ENCODE assay signal across 17 cellular contexts in the genomic region with DNA sequence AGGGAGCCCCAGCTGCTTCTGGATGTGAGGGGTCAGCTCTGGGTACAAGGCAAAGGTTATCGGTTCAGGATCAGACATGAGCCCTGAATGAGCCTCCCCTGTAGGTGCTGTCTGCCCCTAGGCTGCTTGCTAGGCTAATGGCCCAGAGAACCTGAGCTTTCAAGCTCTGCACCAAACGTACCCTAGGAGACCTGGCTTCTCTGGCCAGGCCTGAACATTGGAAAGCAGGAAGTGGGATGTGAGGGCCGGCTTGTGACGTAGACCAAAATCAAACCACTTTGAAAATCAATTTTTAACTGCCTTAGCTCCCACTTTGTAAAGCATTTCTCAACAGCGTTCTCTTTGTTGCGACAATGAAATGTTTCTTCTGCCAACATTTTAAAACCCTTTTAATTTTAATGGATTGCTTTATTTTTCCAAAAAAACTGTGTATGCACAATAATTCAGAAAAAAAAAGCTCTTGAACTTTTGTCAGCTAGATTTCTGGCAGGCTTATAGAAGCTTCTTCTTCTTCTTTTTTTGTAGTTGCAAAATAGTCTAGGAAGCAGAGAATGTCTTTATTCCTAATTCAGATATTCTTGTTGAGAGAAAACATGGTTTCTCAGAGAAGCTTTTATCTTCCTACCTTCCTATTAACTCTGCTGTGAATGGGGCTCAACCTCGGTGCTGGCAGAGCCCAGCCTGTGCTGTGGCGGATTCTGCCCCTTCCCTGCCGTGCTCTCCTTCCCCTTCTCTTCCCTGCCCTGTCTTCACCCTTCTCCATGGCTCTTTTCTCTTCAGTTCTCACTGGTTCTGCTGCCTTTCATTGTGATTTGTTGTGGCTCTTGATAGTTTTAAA.
DNase-seq lines count a peak whose midpoint lies in the region; ATAC-seq, FAIRE-seq and TF ChIP-seq lines count a peak whose summit lies in the region.
"Had no signal": no experiment of that assay in that cellular context is flagged by ENCODE, and none has a peak within 500 bp of the region (broad histone marks: within the 10 kb centered on the region; RNA-seq: fewer than 3 reads in every experiment).

No MANE protein-coding gene starts in this region.

- peaks cover 4% of the 10 kb centered on the region for H3K4me1 Mint-ChIP-seq in activated CD4-positive, alpha-beta T cell treated with anti-CD3 and anti-CD28 coated beads for 36 hours
- H3K4me1 Mint-ChIP-seq: activated CD4-positive, alpha-beta memory T cell treated with anti-CD3 and anti-CD28 coated beads, Interleukin-2, amount 10 ng/mL, durations not matched to agents 7 days and 5 days; activated naive CD4-positive, alpha-beta T cell treated with anti-CD3 and anti-CD28 coated beads, Interleukin-2, amount 10 ng/mL, durations not matched to agents 7 days and 5 days had no signal

- H3K4me1 ChIP-seq in colonic mucosa: no peaks in the 10 kb centered on the region
- no peaks in the 10 kb centered on the region for H3K4me1 ChIP-seq in mucosa of rectum (ENCODE audit: control insufficient read depth in 2 of 2, insufficient read depth in 2 of 2, low read length in 2 of 2)
- H3K4me1 ChIP-seq in testis: peaks cover 18% of the 10 kb centered on the region
- no peaks in the 10 kb centered on the region for H3K4me1 ChIP-seq in small intestine (ENCODE audit: control insufficient read depth in 2 of 2, insufficient read depth in 1 of 2, low read depth in 1 of 2, low read length in 1 of 2)

- H3K36me3 Mint-ChIP-seq in activated CD4-positive, alpha-beta T cell treated with anti-CD3 and anti-CD28 coated beads for 36 hours (ENCODE audit: low read depth): no peaks in the 10 kb centered on the region
- H3K36me3 Mint-ChIP-seq: activated naive CD4-positive, alpha-beta T cell treated with anti-CD3 and anti-CD28 coated beads, Interleukin-2, amount 10 ng/mL, durations not matched to agents 7 days and 5 days; natural killer cell treated with Interleukin-12 subunit alpha and Interleukin-12 subunit beta and Interleukin-15 and Interleukin-18, amount 100 ng/mL, for 72 hours had no signal

- peak; percentile 15 for DNase-seq in M059J (ENCODE audit: low read depth)
- DNase-seq in colonic mucosa: no peak
- DNase-seq in testis: no peak
- no peak for DNase-seq in GM13976 (ENCODE audit: low spot score)
- no peak for DNase-seq in activated CD4-positive, alpha-beta T cell treated with anti-CD3 and anti-CD28 coated beads for 36 hours
- DNase-seq in small intestine: no peak
- no peak for DNase-seq in KBM-7
- DNase-seq: activated CD4-positive, alpha-beta memory T cell treated with anti-CD3 and anti-CD28 coated beads, Interleukin-2, amount 10 ng/mL, durations not matched to agents 7 days and 5 days; activated naive CD4-positive, alpha-beta T cell treated with anti-CD3 and anti-CD28 coated beads, Interleukin-2, amount 10 ng/mL, durations not matched to agents 7 days and 5 days; kidney; NCI-H146; NCI-H524 treated with DMSO at 0.1 percent for 48 hours had no signal

- TF ChIP-seq CTCF in colonic mucosa (IDR thresholded peaks at IDR 0.05) (no peak), testis (IDR thresholded peaks at IDR 0.05) (no peak), GM13976 (IDR thresholded peaks at IDR 0.05; ENCODE audit: borderline replicate concordance, control extremely low read depth, extremely low read depth, insufficient read depth, missing control alignments) (no peak)

- H3K9me3 Mint-ChIP-seq in activated CD4-positive, alpha-beta T cell treated with anti-CD3 and anti-CD28 coated beads for 36 hours (ENCODE audit: low read depth): no peaks in the 10 kb centered on the region
- H3K9me3 Mint-ChIP-seq: activated CD4-positive, alpha-beta memory T cell treated with anti-CD3 and anti-CD28 coated beads, Interleukin-2, amount 10 ng/mL, durations not matched to agents 7 days and 5 days; activated naive CD4-positive, alpha-beta T cell treated with anti-CD3 and anti-CD28 coated beads, Interleukin-2, amount 10 ng/mL, durations not matched to agents 7 days and 5 days had no signal

- no peak overlapping the region for H3K27ac Mint-ChIP-seq in activated CD4-positive, alpha-beta T cell treated with anti-CD3 and anti-CD28 coated beads for 36 hours
- H3K27ac Mint-ChIP-seq: activated CD4-positive, alpha-beta memory T cell treated with anti-CD3 and anti-CD28 coated beads, Interleukin-2, amount 10 ng/mL, durations not matched to agents 7 days and 5 days; activated naive CD4-positive, alpha-beta T cell treated with anti-CD3 and anti-CD28 coated beads, Interleukin-2, amount 10 ng/mL, durations not matched to agents 7 days and 5 days; natural killer cell treated with Interleukin-12 subunit alpha and Interleukin-12 subunit beta and Interleukin-15 and Interleukin-18, amount 100 ng/mL, for 72 hours had no signal

- H3K9me3 ChIP-seq in colonic mucosa (no peaks in the 10 kb centered on the region), mucosa of rectum (ENCODE audit: control insufficient read depth in 2 of 2, low read length in 2 of 2) (no peaks in the 10 kb centered on the region), testis (no peaks in the 10 kb centered on the region), small intestine (ENCODE audit: control insufficient read depth, low read depth) (no peaks in the 10 kb centered on the region)

- H3K27ac ChIP-seq in colonic mucosa (peak overlapping the region; percentile 22), mucosa of rectum (ENCODE audit: low read depth in 2 of 2, low read length in 2 of 2) (peak overlapping the region; percentile 28 to 54), testis (peak overlapping the region; percentile 31 to 84), small intestine (ENCODE audit: low read depth in 1 of 2, low read length in 1 of 2) (peak overlapping the region in 1 of 2 donors; percentile 80)

- no peak for TF ChIP-seq POLR2A in testis (IDR thresholded peaks at IDR 0.05)

- H3K27me3 ChIP-seq in colonic mucosa: no peaks in the 10 kb centered on the region
- no peaks in the 10 kb centered on the region for H3K27me3 ChIP-seq in mucosa of rectum (ENCODE audit: control insufficient read depth in 2 of 2, insufficient read depth in 2 of 2, low read length in 2 of 2)
- no peaks in the 10 kb centered on the region for H3K27me3 ChIP-seq in testis
- H3K27me3 ChIP-seq in small intestine (ENCODE audit: control insufficient read depth in 2 of 2, insufficient read depth in 2 of 2, low read length in 2 of 2): no peaks in the 10 kb centered on the region
- H3K27me3 ChIP-seq: BLaER1 treated with 17β-estradiol and CSF1 and Interleukin-3, amounts not matched to agents 10 nM and 100 nM had no signal

- H3K4me3 ChIP-seq in colonic mucosa (no peak overlapping the region), mucosa of rectum (ENCODE audit: low read length in 2 of 2) (no peak overlapping the region), testis (no peak overlapping the region), small intestine (ENCODE audit: low read depth in 1 of 2, low read length in 2 of 2) (no peak overlapping the region)
- H3K4me3 ChIP-seq: BLaER1 treated with 17β-estradiol and CSF1 and Interleukin-3, amounts not matched to agents 10 nM and 100 nM; coronary artery had no signal

- CTCF ChIA-PET in activated CD4-positive, alpha-beta T cell treated with anti-CD3 and anti-CD28 coated beads for 36 hours (lab: Charles Lee): no interaction called here

- no peak for FAIRE-seq in small intestine (lab: Jason Lieb, UNC)
- FAIRE-seq: GM18507, kidney had no signal

- peaks cover 33% of the 10 kb centered on the region for H3K27me3 Mint-ChIP-seq in activated CD4-positive, alpha-beta T cell treated with anti-CD3 and anti-CD28 coated beads for 36 hours

- 66 to 71% methylated on average over 9 of the region's 9 CpGs for WGBS in testis, 2 donors
- 62 to 83% (median 73%) methylated on average over 9 of the region's 9 CpGs for WGBS in small intestine, 3 donors

- H3K4me3 Mint-ChIP-seq in activated CD4-positive, alpha-beta T cell treated with anti-CD3 and anti-CD28 coated beads for 36 hours: no peak overlapping the region
- H3K4me3 Mint-ChIP-seq: activated CD4-positive, alpha-beta memory T cell treated with anti-CD3 and anti-CD28 coated beads, Interleukin-2, amount 10 ng/mL, durations not matched to agents 7 days and 5 days; activated naive CD4-positive, alpha-beta T cell treated with anti-CD3 and anti-CD28 coated beads, Interleukin-2, amount 10 ng/mL, durations not matched to agents 7 days and 5 days; natural killer cell treated with Interleukin-12 subunit alpha and Interleukin-12 subunit beta and Interleukin-15 and Interleukin-18, amount 100 ng/mL, for 72 hours had no signal

- intact Hi-C loops in colonic mucosa (cut with DNase I): no loop called here
- intact Hi-C loops in testis (cut with DNase I; ENCODE audit: low total_unique reads): no loop called here
- intact Hi-C loops in activated CD4-positive, alpha-beta T cell treated with anti-CD3 and anti-CD28 coated beads for 36 hours (cut with DNase I, micrococcal nuclease): no loop called here

- H3K9ac ChIP-seq in colonic mucosa (ENCODE audit: low read depth in 2 of 2, low read length in 2 of 2) (no peak overlapping the region), mucosa of rectum (ENCODE audit: low read depth in 1 of 2, low read length in 2 of 2) (no peak overlapping the region)

- ATAC-seq in activated CD4-positive, alpha-beta T cell treated with anti-CD3 and anti-CD28 coated beads for 36 hours: no peak
- ATAC-seq: natural killer cell treated with Interleukin-12 subunit alpha and Interleukin-12 subunit beta and Interleukin-15 and Interleukin-18, amount 100 ng/mL, for 72 hours had no signal

- in situ Hi-C loops in GM13976 (cut with MboI; ENCODE audit: low sequenced_read_pairs, unreplicated experiment) (no loop called here), KBM-7 (cut with MboI; ENCODE audit: low pct_unique_long_range_greater_than_20kb, low sequenced_read_pairs) (no loop called here)

- H3K36me3 ChIP-seq in colonic mucosa: no peaks in the 10 kb centered on the region
- H3K36me3 ChIP-seq in mucosa of rectum (ENCODE audit: control insufficient read depth in 2 of 2, insufficient read depth in 2 of 2, low read length in 2 of 2): no peaks in the 10 kb centered on the region
- no peaks in the 10 kb centered on the region for H3K36me3 ChIP-seq in testis (ENCODE audit: low read depth, missing control alignments)
- H3K36me3 ChIP-seq in small intestine (ENCODE audit: control insufficient read depth in 2 of 2, insufficient read depth in 2 of 2, low read length in 2 of 2): no peaks in the 10 kb centered on the region
- H3K36me3 ChIP-seq: BLaER1 treated with 17β-estradiol and CSF1 and Interleukin-3, amounts not matched to agents 10 nM and 100 nM had no signal

- POLR2A ChIA-PET in activated CD4-positive, alpha-beta T cell treated with anti-CD3 and anti-CD28 coated beads for 36 hours (lab: Charles Lee): no interaction called here
